ENCODE assay signal across 8 cellular contexts in genomic region chr17:4948166-4948996, GRCh38.
DNase-seq lines count a peak whose midpoint lies in the region; ATAC-seq lines count a peak whose summit lies in the region.

Gene PFN1, minus strand, starts transcription at chr17:4948530. Its CDS starts 136 bp downstream, at chr17:4948394.

- ATAC-seq in HG02970 (IDR thresholded peaks at IDR 0.05; ENCODE audit: low FRiP score, unreplicated experiment) (peak; percentile 25), HG03457 (IDR thresholded peaks at IDR 0.05; ENCODE audit: unreplicated experiment) (no peak)

- DNase-seq in ELR (ENCODE audit: low read depth) (peak; percentile 94), NCI-H226 (peak; percentile 80), islet precursor cell (peak; percentile 95)
- DNase-seq in activated CD4-positive, CD25-positive, alpha-beta regulatory T cell treated with anti-CD3 and anti-CD28 coated beads, Interleukin-2, amount 50 U/mL, for 16 hours (ENCODE audit: low read depth, low spot score), result peak; percentile 78
- peak; percentile 91 for DNase-seq in central memory CD4-positive, alpha-beta T cell
- peak; percentile 86 to 88 for DNase-seq in stimulated activated CD4-positive, alpha-beta T cell treated with anti-CD3 and anti-CD28 coated beads, Interleukin-12 subunit alpha, Interleukin-12 subunit beta, amount 100 ng/mL, for 24 hours (ENCODE audit: low read depth in 2 of 2)
